ENCODE assay signal across 26 cellular contexts in the genomic region with DNA sequence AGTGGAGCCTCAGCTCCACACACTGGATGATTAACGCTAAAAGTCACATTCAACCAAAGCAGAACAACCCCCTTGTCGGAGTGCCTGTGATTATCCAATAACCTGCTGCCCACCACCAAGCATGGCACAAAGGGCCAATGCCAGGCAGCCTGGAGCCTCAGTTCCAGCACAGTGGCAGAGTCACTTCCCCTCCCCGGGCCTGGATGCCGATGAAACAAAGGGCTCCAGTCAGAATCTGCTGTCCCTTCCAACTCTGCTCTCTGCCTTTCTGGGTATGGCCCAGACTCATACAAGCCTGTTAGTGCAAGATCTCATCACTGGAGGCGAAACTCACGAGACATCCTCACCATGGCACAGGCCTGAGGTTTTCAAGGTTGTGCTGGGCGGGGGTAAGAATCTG. TPM values are rescaled to one million over a fixed set of nuclear protein-coding genes. Genes with fewer than 3 reads are reported as not detected.
DNase-seq lines count a peak whose midpoint lies in the region; TF ChIP-seq lines count a peak whose summit lies in the region.
"Had no signal": no experiment of that assay in that cellular context is flagged by ENCODE, and none has a peak within 500 bp of the region (broad histone marks: within the 10 kb centered on the region; RNA-seq: fewer than 3 reads in every experiment).

No MANE protein-coding gene starts in this region.

- no peak overlapping the region for H3K4me3 Mint-ChIP-seq in endothelial cell (ENCODE audit: unreplicated experiment)
- H3K4me3 Mint-ChIP-seq: activated CD4-positive, alpha-beta T cell treated with anti-CD3 and anti-CD28 coated beads for 36 hours; activated CD8-positive, alpha-beta T cell treated with anti-CD3 and anti-CD28 coated beads for 36 hours; activated naive CD4-positive, alpha-beta T cell treated with anti-CD3 and anti-CD28 coated beads for 36 hours; activated T-helper 1 cell treated with anti-CD3 and anti-CD28 coated beads, Interleukin-12 subunit alpha, Interleukin-12 subunit beta, Interleukin-2, Interleukin-4 antibody, amounts not matched to agents 30 ng/mL and 10 ng/mL and 1 ng/mL, durations not matched to agents 14 hours and 24 hours and 36 hours; GM23338; stimulated activated memory B cell treated with anti-CD40 and anti-IgM and Interleukin-4, amounts not matched to agents 10 μg/mL and 1 μg/mL and 100 μg/mL, for 72 hours; T-helper 2 cell treated with Interferon-gamma antibody and Interleukin-4, amounts not matched to agents 5 μg/mL and 100 μg/mL, for 36 hours had no signal

- no peaks in the 10 kb centered on the region for H3K4me1 Mint-ChIP-seq in endothelial cell (ENCODE audit: unreplicated experiment)
- H3K4me1 Mint-ChIP-seq: activated CD4-positive, alpha-beta T cell treated with anti-CD3 and anti-CD28 coated beads for 36 hours; GM23338; stimulated activated memory B cell treated with anti-CD40 and anti-IgM and Interleukin-4, amounts not matched to agents 10 μg/mL and 1 μg/mL and 100 μg/mL, for 72 hours had no signal

- no peak overlapping the region for H3K27ac Mint-ChIP-seq in endothelial cell (ENCODE audit: unreplicated experiment)
- H3K27ac Mint-ChIP-seq: activated CD4-positive, alpha-beta T cell treated with anti-CD3 and anti-CD28 coated beads for 36 hours; activated CD8-positive, alpha-beta T cell treated with anti-CD3 and anti-CD28 coated beads for 36 hours; activated naive CD4-positive, alpha-beta T cell treated with anti-CD3 and anti-CD28 coated beads for 36 hours; activated T-helper 1 cell treated with anti-CD3 and anti-CD28 coated beads, Interleukin-12 subunit alpha, Interleukin-12 subunit beta, Interleukin-2, Interleukin-4 antibody, amounts not matched to agents 30 ng/mL and 10 ng/mL and 1 ng/mL, durations not matched to agents 14 hours and 24 hours and 36 hours; stimulated activated memory B cell treated with anti-CD40 and anti-IgM and Interleukin-4, amounts not matched to agents 10 μg/mL and 1 μg/mL and 100 μg/mL, for 72 hours; T-helper 2 cell treated with Interferon-gamma antibody and Interleukin-4, amounts not matched to agents 5 μg/mL and 100 μg/mL, for 36 hours had no signal

- peak; percentile 6 for DNase-seq in AG20443 (ENCODE audit: low spot score)
- DNase-seq in anterior cingulate cortex (lab: John Stamatoyannopoulos, UW) = peak in 37 of 58 donors; percentile 6 to 75 (median 36)
- DNase-seq in globus pallidus (ENCODE audit: low spot score) = peak; percentile 85
- DNase-seq in posterior cingulate gyrus = peak in 7 of 10 donors; percentile 27 to 93 (median 39)
- DNase-seq in endothelial cell (ENCODE audit: low spot score) = no peak
- no peak for DNase-seq in mesenteric fat pad (ENCODE audit: low spot score)
- DNase-seq in NOMO-1 treated with DMSO at 0.1 percent for 48 hours (lab: John Stamatoyannopoulos, UW; ENCODE audit: unreplicated experiment) = no peak
- DNase-seq in NOMO-1 (lab: John Stamatoyannopoulos, UW; ENCODE audit: unreplicated experiment in 2 of 2) = no peak
- DNase-seq: activated CD4-positive, alpha-beta T cell treated with anti-CD3 and anti-CD28 coated beads for 36 hours; activated CD8-positive, alpha-beta memory T cell treated with anti-CD3 and anti-CD28 coated beads, Interleukin-2, amount 50 U/mL, for 48 hours; activated CD8-positive, alpha-beta T cell treated with anti-CD3 and anti-CD28 coated beads for 36 hours; activated naive CD4-positive, alpha-beta T cell treated with anti-CD3 and anti-CD28 coated beads for 36 hours; AML-193; brain microvascular endothelial cell; effector CD8-positive, alpha-beta T cell; EL; left lung; NCI-H1048; NCI-H1694; Peyer's patch; SIG-M5; upper lobe of right lung had no signal

- intact Hi-C loops in posterior cingulate gyrus (cut with DNase I) = loop anchor here (10.0 kb wide), 1 partner anchor 45 kb away; no protein-coding TSS in a partner anchor

- H3K27me3 Mint-ChIP-seq in endothelial cell (ENCODE audit: unreplicated experiment) = peaks cover 3% of the 10 kb centered on the region

- H3K9me3 Mint-ChIP-seq in endothelial cell (ENCODE audit: unreplicated experiment) = no peaks in the 10 kb centered on the region
- H3K9me3 Mint-ChIP-seq: activated CD8-positive, alpha-beta T cell treated with anti-CD3 and anti-CD28 coated beads for 36 hours; activated naive CD4-positive, alpha-beta T cell treated with anti-CD3 and anti-CD28 coated beads for 36 hours; activated T-helper 1 cell treated with anti-CD3 and anti-CD28 coated beads, Interleukin-12 subunit alpha, Interleukin-12 subunit beta, Interleukin-2, Interleukin-4 antibody, amounts not matched to agents 30 ng/mL and 10 ng/mL and 1 ng/mL, durations not matched to agents 14 hours and 24 hours and 36 hours; GM23338; stimulated activated memory B cell treated with anti-CD40 and anti-IgM and Interleukin-4, amounts not matched to agents 10 μg/mL and 1 μg/mL and 100 μg/mL, for 72 hours; T-helper 2 cell treated with Interferon-gamma antibody and Interleukin-4, amounts not matched to agents 5 μg/mL and 100 μg/mL, for 36 hours had no signal

- TF ChIP-seq CTCF in endothelial cell (IDR thresholded peaks at IDR 0.05; ENCODE audit: unreplicated experiment) = no peak

- peaks cover 6% of the 10 kb centered on the region for H3K36me3 Mint-ChIP-seq in endothelial cell (ENCODE audit: low read depth, unreplicated experiment)
- H3K36me3 Mint-ChIP-seq: stimulated activated memory B cell treated with anti-CD40 and anti-IgM and Interleukin-4, amounts not matched to agents 10 μg/mL and 1 μg/mL and 100 μg/mL, for 72 hours had no signal

RNA-seq across cellular contexts. Expression of a gene that starts 52.1 kb away (rescaled TPM):
- total RNA-seq in endothelial cell (ENCODE audit: unreplicated experiment) (13.5 TPM), mesenteric fat pad (10.9 TPM)

Comparison
In these comparisons a context has a peak if more than half of its experiments do, and no peak if none do; other contexts are left out.
1. DNase-seq: peak in AG20443 (single experiment), anterior cingulate cortex (37 of 58), globus pallidus (single experiment) and posterior cingulate gyrus (7 of 10); none in endothelial cell (single experiment), mesenteric fat pad (single experiment), NOMO-1 treated with DMSO at 0.1 percent for 48 hours (single experiment) and NOMO-1 (0 of 2).